In genomic region chr1:25724986-25725385, GRCh38 we compare ENCODE assay signal across 26 cellular contexts.
DNase-seq lines count a peak whose midpoint lies in the region; ATAC-seq lines count a peak whose summit lies in the region.
"Had no signal": no experiment of that assay in that cellular context is flagged by ENCODE, and none has a peak within 500 bp of the region (broad histone marks: within the 10 kb centered on the region; RNA-seq: fewer than 3 reads in every experiment).

No MANE protein-coding gene starts in this region.

- H3K27ac Mint-ChIP-seq in naive thymus-derived CD8-positive, alpha-beta T cell = peak overlapping the region in 7 of 10 donors; percentile 14 to 74 (median 38)
- H3K27ac Mint-ChIP-seq: activated CD4-positive, alpha-beta memory T cell treated with anti-CD3 and anti-CD28 coated beads, Interleukin-2, amount 10 ng/mL, durations not matched to agents 7 days and 5 days; nephron progenitor cell; stimulated activated memory B cell treated with anti-CD40 and anti-IgM and Interleukin-4, amounts not matched to agents 10 μg/mL and 1 μg/mL and 100 μg/mL, for 72 hours; type B pancreatic cell had no signal

- ATAC-seq in naive thymus-derived CD8-positive, alpha-beta T cell = no peak
- ATAC-seq in GM19397 (IDR thresholded peaks at IDR 0.05; ENCODE audit: unreplicated experiment) (no peak), HG03432 (IDR thresholded peaks at IDR 0.05; ENCODE audit: unreplicated experiment) (no peak)
- ATAC-seq: mucosa of descending colon; stimulated activated memory B cell treated with anti-CD40 and anti-IgM and Interleukin-4, amounts not matched to agents 10 μg/mL and 1 μg/mL and 100 μg/mL, for 72 hours had no signal

- peaks cover 0 to 22% (median 11%) of the 10 kb centered on the region in 3 donors for H3K36me3 Mint-ChIP-seq in naive thymus-derived CD8-positive, alpha-beta T cell
- H3K36me3 Mint-ChIP-seq: stimulated activated memory B cell treated with anti-CD40 and anti-IgM and Interleukin-4, amounts not matched to agents 10 μg/mL and 1 μg/mL and 100 μg/mL, for 72 hours; type B pancreatic cell had no signal

- POLR2A ChIA-PET in naive thymus-derived CD8-positive, alpha-beta T cell (lab: Charles Lee) = interaction anchor here (1.0 to 1.2 kb wide), 2 partner anchors 50 to 68 kb away, joined by 3 to 4 read pairs; no protein-coding TSS in a partner anchor

- H3K36me3 ChIP-seq in GM23248 (ENCODE audit: low read depth) = no peaks in the 10 kb centered on the region
- H3K36me3 ChIP-seq: breast epithelium had no signal

- H4K20me1 ChIP-seq in GM23248 (ENCODE audit: insufficient read depth) = no peaks in the 10 kb centered on the region

- no peak overlapping the region for H2AFZ ChIP-seq in GM23248
- H2AFZ ChIP-seq: hepatocyte, parathyroid adenoma had no signal

- H3K27me3 ChIP-seq in GM23248 (replicated peaks; ENCODE audit: insufficient read depth) = no peaks in the 10 kb centered on the region
- H3K27me3 ChIP-seq: breast epithelium, hepatocyte had no signal

- no peak overlapping the region for H3K9ac ChIP-seq in GM23248
- H3K9ac ChIP-seq: parathyroid adenoma had no signal

- no peaks in the 10 kb centered on the region for H3K9me3 Mint-ChIP-seq in naive thymus-derived CD8-positive, alpha-beta T cell
- H3K9me3 Mint-ChIP-seq: activated CD4-positive, alpha-beta memory T cell treated with anti-CD3 and anti-CD28 coated beads, Interleukin-2, amount 10 ng/mL, durations not matched to agents 7 days and 5 days; nephron progenitor cell; type B pancreatic cell had no signal

- H3K4me1 ChIP-seq in GM23248 (ENCODE audit: insufficient read depth) = peaks cover 3% of the 10 kb centered on the region; the same call in 1 of the 2 replicates
- H3K4me1 ChIP-seq: breast epithelium, parathyroid adenoma had no signal

- no peaks in the 10 kb centered on the region for H3K9me3 ChIP-seq in GM23248 (ENCODE audit: low read depth)
- H3K9me3 ChIP-seq: breast epithelium, mucosa of descending colon had no signal

- 85 to 91% methylated on average over 3 of the region's 3 CpGs for WGBS in GM23248 (ENCODE audit: low coverage in 1 of 2, low lambda C conversion rate in 2 of 2, missing lambda C conversion rate in 2 of 2), 2 experiments

- no peaks in the 10 kb centered on the region for H3K9me2 ChIP-seq in GM23248 (ENCODE audit: insufficient read depth)

- peaks cover 0 to 15% (median 0%) of the 10 kb centered on the region in 5 donors for H3K27me3 Mint-ChIP-seq in naive thymus-derived CD8-positive, alpha-beta T cell
- H3K27me3 Mint-ChIP-seq: activated naive CD8-positive, alpha-beta T cell; type B pancreatic cell had no signal

- H3F3A ChIP-seq in GM23248 (ENCODE audit: insufficient read depth) = no peaks in the 10 kb centered on the region

- H3K79me2 ChIP-seq in GM23248 (ENCODE audit: insufficient read depth) = no peaks in the 10 kb centered on the region
- H3K79me2 ChIP-seq: hepatocyte, parathyroid adenoma had no signal

- no peak overlapping the region for H3K4me3 Mint-ChIP-seq in naive thymus-derived CD8-positive, alpha-beta T cell
- H3K4me3 Mint-ChIP-seq: activated CD4-positive, alpha-beta memory T cell treated with anti-CD3 and anti-CD28 coated beads, Interleukin-2, amount 10 ng/mL, durations not matched to agents 7 days and 5 days; activated naive CD8-positive, alpha-beta T cell; nephron progenitor cell; stimulated activated memory B cell treated with anti-CD40 and anti-IgM and Interleukin-4, amounts not matched to agents 10 μg/mL and 1 μg/mL and 100 μg/mL, for 72 hours; type B pancreatic cell had no signal

- H3K4me1 Mint-ChIP-seq in naive thymus-derived CD8-positive, alpha-beta T cell = peaks cover 45 to 90% (median 75%) of the 10 kb centered on the region in 4 donors
- H3K4me1 Mint-ChIP-seq: stimulated activated memory B cell treated with anti-CD40 and anti-IgM and Interleukin-4, amounts not matched to agents 10 μg/mL and 1 μg/mL and 100 μg/mL, for 72 hours had no signal

- in situ Hi-C loops in GM23248 (cut with MboI) = no loop called here

- no peak overlapping the region for H3K27ac ChIP-seq in GM23248
- H3K27ac ChIP-seq: breast epithelium, hepatocyte, parathyroid adenoma had no signal

- H3K4me3 ChIP-seq in GM23248 = no peak overlapping the region
- H3K4me3 ChIP-seq: breast epithelium, hepatocyte, mucosa of descending colon, skin epidermis had no signal

- DNase-seq in NCI-H1417 (lab: John Stamatoyannopoulos, UW) = peak; percentile 29 to 81 (median 39)
- no peak for DNase-seq in NCI-H1417 treated with DMSO at 0.1 percent for 48 hours (lab: John Stamatoyannopoulos, UW)
- peak; percentile 25 for DNase-seq in DMS153 treated with DMSO at 0.1 percent for 48 hours (lab: John Stamatoyannopoulos, UW; ENCODE audit: unreplicated experiment)
- peak; percentile 5 for DNase-seq in NCI-H345 treated with DMSO at 0.1 percent for 48 hours (lab: John Stamatoyannopoulos, UW; ENCODE audit: unreplicated experiment)
- DNase-seq in naive thymus-derived CD8-positive, alpha-beta T cell = no peak
- DNase-seq in GM23248 = no peak
- DNase-seq: 8988T; activated CD4-positive, alpha-beta memory T cell treated with anti-CD3 and anti-CD28 coated beads, Interleukin-2, amount 10 ng/mL, durations not matched to agents 7 days and 5 days; C1 segment of cervical spinal cord; Kasumi-1; mucosa of descending colon; NCI-H1694 treated with DMSO at 0.1 percent for 48 hours; NCI-H526 treated with DMSO at 0.1 percent for 48 hours; nephron progenitor cell; retina; SIG-M5; SW 1271 had no signal

- no peak overlapping the region for H3K4me2 ChIP-seq in GM23248 (ENCODE audit: unreplicated experiment)
- H3K4me2 ChIP-seq: hepatocyte had no signal

Comparison
In these comparisons a context has a peak if more than half of its experiments do, and no peak if none do; other contexts are left out.
1. DNase-seq: peak in NCI-H1417 (3 of 3), DMS153 treated with DMSO at 0.1 percent for 48 hours (single experiment) and NCI-H345 treated with DMSO at 0.1 percent for 48 hours (single experiment); none in NCI-H1417 treated with DMSO at 0.1 percent for 48 hours (single experiment), naive thymus-derived CD8-positive, alpha-beta T cell (0 of 10) and GM23248 (single experiment).